ENCODE assay signal across 22 cellular contexts in the genomic region with DNA sequence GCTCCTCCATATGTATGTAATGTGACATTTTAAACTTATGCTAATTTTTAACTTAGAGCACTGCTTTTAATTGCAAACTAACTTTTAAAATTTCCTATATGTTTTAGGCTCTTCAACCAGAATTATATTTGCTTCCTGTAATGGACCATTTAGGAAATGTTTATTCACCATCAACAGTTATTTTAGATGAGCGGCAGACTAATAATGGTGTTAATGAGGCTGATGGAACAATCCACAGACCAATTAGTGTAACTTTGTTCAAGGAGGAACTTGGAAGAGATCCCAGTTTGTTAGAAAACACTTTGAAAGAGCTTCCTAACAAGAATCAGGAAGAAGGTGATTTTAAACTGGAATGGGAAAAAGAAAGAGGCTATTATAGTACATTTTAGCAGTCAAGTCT. TPM values are rescaled to one million over a fixed set of nuclear protein-coding genes. Genes with fewer than 3 reads are reported as not detected.
DNase-seq lines count a peak whose midpoint lies in the region; ATAC-seq, FAIRE-seq and TF ChIP-seq lines count a peak whose summit lies in the region.
"Had no signal": no experiment of that assay in that cellular context is flagged by ENCODE, and none has a peak within 500 bp of the region (broad histone marks: within the 10 kb centered on the region; RNA-seq: fewer than 3 reads in every experiment).

No MANE protein-coding gene starts in this region.

- 100% methylated on average over 1 of the region's 1 CpG for WGBS in HepG2 (ENCODE audit: low lambda C conversion rate)
- 92% methylated on average over 1 of the region's 1 CpG for WGBS in right lobe of liver (ENCODE audit: insufficient coverage, low coverage, low lambda C conversion rate, missing lambda C conversion rate)

- no peak overlapping the region for H3K27ac ChIP-seq in HepG2 (ENCODE audit: extremely low read length, insufficient read depth, low read length)
- no peak overlapping the region for H3K27ac ChIP-seq in right lobe of liver
- no peak overlapping the region for H3K27ac ChIP-seq in Karpas-422 (ENCODE audit: low read length)
- H3K27ac ChIP-seq: A549 had no signal

- no TSS peak for BruUV-seq in HepG2 (replicated peaks; lab: Mats Ljungman, UMichigan)

- intact Hi-C loops in HepG2 (cut with micrococcal nuclease; ENCODE audit: unreplicated experiment), result no loop called here
- intact Hi-C loops in right lobe of liver (cut with DNase I), result no loop called here

- TF ChIP-seq EP300 in HepG2 (IDR thresholded peaks at IDR 0.05; ENCODE audit: low read depth in 2 of 2, low read length in 2 of 2) (no peak), HepG2 (CRISPR knock-in tag; IDR thresholded peaks at IDR 0.05; ENCODE audit: borderline replicate concordance) (no peak)

- H3K9ac ChIP-seq in HepG2 (ENCODE audit: insufficient read depth, low read depth, low read length) (no peak overlapping the region), Karpas-422 (ENCODE audit: low read length) (no peak overlapping the region)

- H3K27me3 ChIP-seq in HepG2 (ENCODE audit: control insufficient read depth in 1 of 2, insufficient read depth in 2 of 2, low read length in 2 of 2), result no peaks in the 10 kb centered on the region
- H3K27me3 ChIP-seq in right lobe of liver, result no peaks in the 10 kb centered on the region
- H3K27me3 ChIP-seq in Karpas-422 (ENCODE audit: low read length), result no peaks in the 10 kb centered on the region

- in situ Hi-C loops in HepG2 (cut with HindIII; ENCODE audit: extremely low pct_ligation_motif_present, low pct_unique_long_range_greater_than_20kb), result no loop called here

- H3K4me1 ChIP-seq in HepG2 (ENCODE audit: insufficient read depth, low read length), result no peaks in the 10 kb centered on the region
- H3K4me1 ChIP-seq in right lobe of liver, result no peaks in the 10 kb centered on the region
- H3K4me1 ChIP-seq in Karpas-422 (ENCODE audit: low read length), result no peaks in the 10 kb centered on the region
- H3K4me1 ChIP-seq: A549 had no signal

- no peak for TF ChIP-seq RAD21 in HepG2 (CRISPR knock-in tag; IDR thresholded peaks at IDR 0.05)

- POLR2A ChIA-PET in HepG2 (lab: Yijun Ruan, JAX), result interaction anchor here (0.6 kb wide), 1 partner anchor 14 kb away, joined by 3 read pairs; no protein-coding TSS in a partner anchor

- TF ChIP-seq POLR2A in HepG2 (IDR thresholded peaks at IDR 0.05; ENCODE audit: insufficient read depth in 1 of 2, low read depth in 2 of 2, low read length in 2 of 2) (no peak), right lobe of liver (IDR thresholded peaks at IDR 0.05) (no peak), H54 (IDR thresholded peaks at IDR 0.05; ENCODE audit: low read depth, low read length) (no peak)

- H3K4me2 ChIP-seq in HepG2 (ENCODE audit: low read depth, low read length) (no peak overlapping the region), Karpas-422 (ENCODE audit: low read depth, low read length, poor library complexity, severe bottlenecking) (no peak overlapping the region)
- H3K4me2 ChIP-seq: A549, GM23338 had no signal

- no peak for TF ChIP-seq CTCF in HepG2 (CRISPR knock-in tag; IDR thresholded peaks at IDR 0.05)
- no peak for TF ChIP-seq CTCF in right lobe of liver (IDR thresholded peaks at IDR 0.05)

- FAIRE-seq in HepG2 (lab: Jason Lieb, UNC) (no peak), H54 (lab: Jason Lieb, UNC) (no peak)
- FAIRE-seq: A549, GM12891 had no signal

- no peaks in the 10 kb centered on the region for H3K79me2 ChIP-seq in HepG2 (ENCODE audit: insufficient read depth, low read length)
- H3K79me2 ChIP-seq in Karpas-422 (ENCODE audit: low read length), result no peaks in the 10 kb centered on the region

- ATAC-seq in HepG2, result no peak
- no peak for ATAC-seq in right lobe of liver
- no peak for ATAC-seq in HG02798 (IDR thresholded peaks at IDR 0.05; ENCODE audit: poor library complexity, unreplicated experiment)
- ATAC-seq: A549, GM23338, HCT116, PC-3, SK-N-SH treated with all-trans-retinoic acid at 6 μM for 48 hours, T-cell had no signal

- H4K20me1 ChIP-seq in HepG2 (ENCODE audit: insufficient read depth, low read length) (no peaks in the 10 kb centered on the region), Karpas-422 (ENCODE audit: insufficient read depth, low read depth, low read length) (no peaks in the 10 kb centered on the region)

- H3K4me3 ChIP-seq in HepG2 (replicated peaks in 1 of 3; ENCODE audit: insufficient read depth in 1 of 3, low read depth in 2 of 3, low read length in 3 of 3) (no peak overlapping the region), right lobe of liver (no peak overlapping the region), Karpas-422 (ENCODE audit: low read length) (no peak overlapping the region)
- H3K4me3 ChIP-seq: A549, GM23338 had no signal

- DNase-seq in HepG2 (ENCODE audit: low spot score) (no peak), right lobe of liver (no peak), NCI-H748 (lab: John Stamatoyannopoulos, UW; ENCODE audit: unreplicated experiment) (peak; percentile 76), globus pallidus (ENCODE audit: low spot score) (peak; percentile 14), Karpas-422 (no peak), H54 (ENCODE audit: insufficient read length, low spot score) (no peak)
- DNase-seq: C1 segment of cervical spinal cord, GF-D8, NCI-H187 treated with DMSO at 0.1 percent for 48 hours, NCI-H2171 treated with DMSO at 0.1 percent for 48 hours, NCI-H446, NCI-H526 treated with DMSO at 0.1 percent for 48 hours, PC-3, RPMI8226, SHP77 treated with DMSO at 0.1 percent for 48 hours, T-cell had no signal

- H3K36me3 ChIP-seq in HepG2 (replicated peaks in 1 of 2; ENCODE audit: control insufficient read depth in 1 of 2, insufficient read depth in 2 of 2, low read length in 2 of 2) (no peaks in the 10 kb centered on the region), right lobe of liver (no peaks in the 10 kb centered on the region), Karpas-422 (ENCODE audit: insufficient read depth, low read length) (no peaks in the 10 kb centered on the region)

- CTCF ChIA-PET in HepG2 (lab: Yijun Ruan, JAX; ENCODE audit: low intra/inter-chr PET ratio, low total read pairs), result no interaction called here

- H3K9me3 ChIP-seq in HepG2 (ENCODE audit: low read length) (no peaks in the 10 kb centered on the region), right lobe of liver (peaks cover 0 to 3% (median 0%) of the 10 kb centered on the region in 4 donors), Karpas-422 (ENCODE audit: low read length) (no peaks in the 10 kb centered on the region)
- H3K9me3 ChIP-seq: A549 had no signal

- H3K9me2 ChIP-seq in Karpas-422 (replicated peaks; ENCODE audit: insufficient read depth, low read length), result no peaks in the 10 kb centered on the region

- H2AFZ ChIP-seq in HepG2 (ENCODE audit: low read length) (no peak overlapping the region), Karpas-422 (ENCODE audit: low read length) (no peak overlapping the region)
- H2AFZ ChIP-seq: GM23338 had no signal

RNA-seq across cellular contexts. Expression of gene GNG5, which starts 19.4 kb away (rescaled TPM):
- total RNA-seq in HepG2 (2016; rRNA removed; fragmentation: Illumina TruSeq; extraction: Trizol) (137 and 176 TPM in 2 replicates), right lobe of liver (10 to 100 TPM; 44.5 to 85.0 (median 54.6) TPM)
- total RNA-seq in HepG2 (2016; cell fraction: cytosol; rRNA removed; fragmentation: Illumina TruSeq; extraction: Trizol; ENCODE audit: low read depth), result 111 and 162 TPM in 2 replicates
- total RNA-seq in HepG2 (2016; cell fraction: insoluble cytoplasmic fraction; rRNA removed; fragmentation: Illumina TruSeq; extraction: Trizol), result 135 and 157 TPM in 2 replicates
- 165 and 190 TPM in 2 replicates for total RNA-seq in HepG2 (2016; cell fraction: membrane; rRNA removed; fragmentation: Illumina TruSeq; extraction: Trizol)
- 98.7 and 103 TPM in 2 replicates for total RNA-seq in HepG2 (2016; cell fraction: nucleus; rRNA removed; fragmentation: Illumina TruSeq; extraction: Trizol)
- 84.5 and 103 TPM in 2 replicates for polyA plus RNA-seq in HepG2 (2011; rRNA removed)
- 72.2 and 82.3 TPM in 2 replicates for polyA plus RNA-seq in HepG2 (2011; cell fraction: cytosol; rRNA removed)
- 31.6 and 37.4 TPM in 2 replicates for polyA plus RNA-seq in HepG2 (2011; cell fraction: nucleus; rRNA removed)
- 267 and 273 TPM in 2 replicates for polyA plus RNA-seq in HepG2 (2012)
- 391 and 599 TPM in 2 replicates for polyA plus RNA-seq in HepG2 (2016; cell fraction: cytosol; fragmentation: Illumina TruSeq; extraction: Trizol; ENCODE audit: low read depth)
- polyA plus RNA-seq in HepG2 (2016; cell fraction: insoluble cytoplasmic fraction; fragmentation: Illumina TruSeq; extraction: Trizol; ENCODE audit: low read depth), result 441 and 499 TPM in 2 replicates
- polyA plus RNA-seq in HepG2 (2016; cell fraction: membrane; fragmentation: Illumina TruSeq; extraction: Trizol; ENCODE audit: low read depth), result 465 and 566 TPM in 2 replicates
- polyA plus RNA-seq in HepG2 (2016; cell fraction: nucleus; fragmentation: Illumina TruSeq; extraction: Trizol; ENCODE audit: insufficient read depth, low read depth), result 331 and 334 TPM in 2 replicates
- 19.2 and 23.2 TPM in 2 replicates for polyA minus RNA-seq in HepG2 (2011; rRNA and poly(A)+ RNA removed; ENCODE audit: low replicate concordance)
- 44.8 and 47.3 TPM in 2 replicates for polyA minus RNA-seq in HepG2 (2011; cell fraction: cytosol; rRNA and poly(A)+ RNA removed)
- polyA minus RNA-seq in HepG2 (2011; cell fraction: nucleus; rRNA and poly(A)+ RNA removed), result 31.7 and 40.7 TPM in 2 replicates
- 16.1 and 79.1 TPM in 2 replicates for total RNA-seq in Karpas-422 (2014; rRNA removed; shearing (Covaris generic); ENCODE audit: low replicate concordance)

RNA-seq across cellular contexts. Expression of gene SPATA1, which starts 19.6 kb away (rescaled TPM):
- total RNA-seq in HepG2 (2016; rRNA removed; fragmentation: Illumina TruSeq; extraction: Trizol), result 1.1 and 1.4 TPM in 2 replicates
- total RNA-seq in HepG2 (2016; cell fraction: cytosol; rRNA removed; fragmentation: Illumina TruSeq; extraction: Trizol; ENCODE audit: low read depth), result 1.5 and 2.6 TPM in 2 replicates
- 1.5 and 1.7 TPM in 2 replicates for total RNA-seq in HepG2 (2016; cell fraction: insoluble cytoplasmic fraction; rRNA removed; fragmentation: Illumina TruSeq; extraction: Trizol)
- total RNA-seq in HepG2 (2016; cell fraction: membrane; rRNA removed; fragmentation: Illumina TruSeq; extraction: Trizol), result 1.4 and 1.8 TPM in 2 replicates
- 4.6 and 6.0 TPM in 2 replicates for total RNA-seq in HepG2 (2016; cell fraction: nucleus; rRNA removed; fragmentation: Illumina TruSeq; extraction: Trizol)
- 0.70 and 0.93 TPM in 2 replicates for polyA plus RNA-seq in HepG2 (2011; rRNA removed)
- 0.40 TPM in 2 replicates for polyA plus RNA-seq in HepG2 (2011; cell fraction: cytosol; rRNA removed)
- polyA plus RNA-seq in HepG2 (2011; cell fraction: nucleus; rRNA removed), result 0.56 and 1.9 TPM in 2 replicates
- polyA plus RNA-seq in HepG2 (2012), result 0.61 and 0.76 TPM in 2 replicates
- polyA plus RNA-seq in HepG2 (2016; cell fraction: cytosol; fragmentation: Illumina TruSeq; extraction: Trizol; ENCODE audit: low read depth), result 0.62 and 0.69 TPM in 2 replicates
- 1.3 TPM in 2 replicates for polyA plus RNA-seq in HepG2 (2016; cell fraction: insoluble cytoplasmic fraction; fragmentation: Illumina TruSeq; extraction: Trizol; ENCODE audit: low read depth)
- 0.56 and 0.57 TPM in 2 replicates for polyA plus RNA-seq in HepG2 (2016; cell fraction: membrane; fragmentation: Illumina TruSeq; extraction: Trizol; ENCODE audit: low read depth)
- polyA plus RNA-seq in HepG2 (2016; cell fraction: nucleus; fragmentation: Illumina TruSeq; extraction: Trizol; ENCODE audit: insufficient read depth, low read depth), result 3.9 and 5.5 TPM in 2 replicates
- polyA minus RNA-seq in HepG2 (2011; rRNA and poly(A)+ RNA removed; ENCODE audit: low replicate concordance), result 0.52 TPM in 1 of 2 replicates, not detected in the other
- not detected in 2 replicates for polyA minus RNA-seq in HepG2 (2011; cell fraction: cytosol; rRNA and poly(A)+ RNA removed)
- 6.2 and 8.1 TPM in 2 replicates for polyA minus RNA-seq in HepG2 (2011; cell fraction: nucleus; rRNA and poly(A)+ RNA removed)
- total RNA-seq in right lobe of liver, result 1 to 10 TPM in 3 of 6 experiments, under 1 TPM in 3; 0.31 to 1.7 (median 0.92) TPM
- 3.6 TPM in 1 of 2 replicates, not detected in the other for total RNA-seq in Karpas-422 (2014; rRNA removed; shearing (Covaris generic); ENCODE audit: low replicate concordance)
- total RNA-seq: GM23338 had no signal

RNA-seq across cellular contexts. Expression of gene RPF1, which starts 46.7 kb away (rescaled TPM):
- 39.0 and 58.4 TPM in 2 replicates for total RNA-seq in HepG2 (2016; rRNA removed; fragmentation: Illumina TruSeq; extraction: Trizol)
- total RNA-seq in HepG2 (2016; cell fraction: cytosol; rRNA removed; fragmentation: Illumina TruSeq; extraction: Trizol; ENCODE audit: low read depth), result 11.4 and 13.2 TPM in 2 replicates
- 41.0 and 60.2 TPM in 2 replicates for total RNA-seq in HepG2 (2016; cell fraction: insoluble cytoplasmic fraction; rRNA removed; fragmentation: Illumina TruSeq; extraction: Trizol)
- 14.7 and 18.8 TPM in 2 replicates for total RNA-seq in HepG2 (2016; cell fraction: membrane; rRNA removed; fragmentation: Illumina TruSeq; extraction: Trizol)
- 23.2 and 24.9 TPM in 2 replicates for total RNA-seq in HepG2 (2016; cell fraction: nucleus; rRNA removed; fragmentation: Illumina TruSeq; extraction: Trizol)
- polyA plus RNA-seq in HepG2 (2011; rRNA removed), result 18.0 and 23.0 TPM in 2 replicates
- polyA plus RNA-seq in HepG2 (2011; cell fraction: cytosol; rRNA removed), result 8.8 and 12.7 TPM in 2 replicates
- polyA plus RNA-seq in HepG2 (2011; cell fraction: nucleus; rRNA removed), result 5.6 and 6.2 TPM in 2 replicates
- polyA plus RNA-seq in HepG2 (2012), result 16.9 and 23.4 TPM in 2 replicates
- 7.7 and 8.5 TPM in 2 replicates for polyA plus RNA-seq in HepG2 (2016; cell fraction: cytosol; fragmentation: Illumina TruSeq; extraction: Trizol; ENCODE audit: low read depth)
- 63.0 and 69.9 TPM in 2 replicates for polyA plus RNA-seq in HepG2 (2016; cell fraction: insoluble cytoplasmic fraction; fragmentation: Illumina TruSeq; extraction: Trizol; ENCODE audit: low read depth)
- 8.8 and 11.0 TPM in 2 replicates for polyA plus RNA-seq in HepG2 (2016; cell fraction: membrane; fragmentation: Illumina TruSeq; extraction: Trizol; ENCODE audit: low read depth)
- polyA plus RNA-seq in HepG2 (2016; cell fraction: nucleus; fragmentation: Illumina TruSeq; extraction: Trizol; ENCODE audit: insufficient read depth, low read depth), result 31.5 and 32.8 TPM in 2 replicates
- polyA minus RNA-seq in HepG2 (2011; rRNA and poly(A)+ RNA removed; ENCODE audit: low replicate concordance), result 1.8 and 7.1 TPM in 2 replicates
- polyA minus RNA-seq in HepG2 (2011; cell fraction: cytosol; rRNA and poly(A)+ RNA removed), result 6.5 and 7.5 TPM in 2 replicates
- polyA minus RNA-seq in HepG2 (2011; cell fraction: nucleus; rRNA and poly(A)+ RNA removed), result 18.3 and 21.5 TPM in 2 replicates
- total RNA-seq in right lobe of liver, result 10 to 100 TPM in 5 of 6 experiments, 1 to 10 TPM in 1; 8.6 to 29.7 (median 14.0) TPM
- 60.9 and 70.8 TPM in 2 replicates for total RNA-seq in Karpas-422 (2014; rRNA removed; shearing (Covaris generic); ENCODE audit: low replicate concordance)

RNA-seq across cellular contexts. Expression of gene CTBS, which starts 48.5 kb away (rescaled TPM):
- total RNA-seq in HepG2 (2016; rRNA removed; fragmentation: Illumina TruSeq; extraction: Trizol) (4.2 and 4.7 TPM in 2 replicates), right lobe of liver (10 to 100 TPM; 18.9 to 29.5 (median 24.4) TPM)
- total RNA-seq in HepG2 (2016; cell fraction: cytosol; rRNA removed; fragmentation: Illumina TruSeq; extraction: Trizol; ENCODE audit: low read depth), result 3.1 and 3.7 TPM in 2 replicates
- total RNA-seq in HepG2 (2016; cell fraction: insoluble cytoplasmic fraction; rRNA removed; fragmentation: Illumina TruSeq; extraction: Trizol), result 4.2 and 4.6 TPM in 2 replicates
- 6.8 and 7.1 TPM in 2 replicates for total RNA-seq in HepG2 (2016; cell fraction: membrane; rRNA removed; fragmentation: Illumina TruSeq; extraction: Trizol)
- 4.9 and 6.3 TPM in 2 replicates for total RNA-seq in HepG2 (2016; cell fraction: nucleus; rRNA removed; fragmentation: Illumina TruSeq; extraction: Trizol)
- 9.5 and 12.4 TPM in 2 replicates for polyA plus RNA-seq in HepG2 (2011; rRNA removed)
- polyA plus RNA-seq in HepG2 (2011; cell fraction: cytosol; rRNA removed), result 5.5 and 9.1 TPM in 2 replicates
- 2.7 and 3.3 TPM in 2 replicates for polyA plus RNA-seq in HepG2 (2011; cell fraction: nucleus; rRNA removed)
- 7.0 and 9.5 TPM in 2 replicates for polyA plus RNA-seq in HepG2 (2012)
- polyA plus RNA-seq in HepG2 (2016; cell fraction: cytosol; fragmentation: Illumina TruSeq; extraction: Trizol; ENCODE audit: low read depth), result 6.5 and 7.1 TPM in 2 replicates
- 4.9 and 5.4 TPM in 2 replicates for polyA plus RNA-seq in HepG2 (2016; cell fraction: insoluble cytoplasmic fraction; fragmentation: Illumina TruSeq; extraction: Trizol; ENCODE audit: low read depth)
- 7.9 and 8.2 TPM in 2 replicates for polyA plus RNA-seq in HepG2 (2016; cell fraction: membrane; fragmentation: Illumina TruSeq; extraction: Trizol; ENCODE audit: low read depth)
- polyA plus RNA-seq in HepG2 (2016; cell fraction: nucleus; fragmentation: Illumina TruSeq; extraction: Trizol; ENCODE audit: insufficient read depth, low read depth), result 6.4 and 7.2 TPM in 2 replicates
- 1.2 and 3.8 TPM in 2 replicates for polyA minus RNA-seq in HepG2 (2011; rRNA and poly(A)+ RNA removed; ENCODE audit: low replicate concordance)
- polyA minus RNA-seq in HepG2 (2011; cell fraction: cytosol; rRNA and poly(A)+ RNA removed), result 5.8 and 7.9 TPM in 2 replicates
- polyA minus RNA-seq in HepG2 (2011; cell fraction: nucleus; rRNA and poly(A)+ RNA removed), result 11.7 and 11.8 TPM in 2 replicates
- 5.7 and 19.2 TPM in 2 replicates for total RNA-seq in Karpas-422 (2014; rRNA removed; shearing (Covaris generic); ENCODE audit: low replicate concordance)

Comparison
In these comparisons a context has a peak if more than half of its experiments do, and no peak if none do; other contexts are left out.
1. DNase-seq: peak in NCI-H748 (single experiment) and globus pallidus (single experiment); none in HepG2 (single experiment), right lobe of liver (0 of 3), Karpas-422 (single experiment) and H54 (single experiment).